12 cellular contexts compared by ENCODE assay signal in genomic region chr9:116391306-116391900, GRCh38.
A peak's percentile ranks its signal among the peaks of the same experiment; 100 is the strongest.
DNase-seq lines count a peak whose midpoint lies in the region; ATAC-seq and TF ChIP-seq lines count a peak whose summit lies in the region.
"Had no signal": no experiment of that assay in that cellular context is flagged by ENCODE, and none has a peak within 500 bp of the region (broad histone marks: within the 10 kb centered on the region; RNA-seq: fewer than 3 reads in every experiment).

No MANE protein-coding gene starts in this region.

- TF ChIP-seq POLR2A in vagina (IDR thresholded peaks at IDR 0.05) = no peak
- TF ChIP-seq POLR2A in prostate gland (IDR thresholded peaks at IDR 0.05) = no peak

- peaks cover 82% of the 10 kb centered on the region for H4K20me1 ChIP-seq in smooth muscle cell (ENCODE audit: low read depth)

- H3F3A ChIP-seq in smooth muscle cell (ENCODE audit: low read depth) = peaks cover 18% of the 10 kb centered on the region

- ATAC-seq in GM21360 (IDR thresholded peaks at IDR 0.05; ENCODE audit: unreplicated experiment) = peak; percentile 8
- ATAC-seq in HG03439 (IDR thresholded peaks at IDR 0.05; ENCODE audit: unreplicated experiment) = no peak

- intact Hi-C loops in vagina (cut with DNase I) (no loop called here), prostate gland (cut with DNase I) (no loop called here)

- no peak for TF ChIP-seq CTCF in fibroblast of mammary gland (conservative IDR thresholded peaks at IDR 0.05; ENCODE audit: control insufficient read depth, insufficient read depth, low read depth, low read length)
- TF ChIP-seq CTCF in smooth muscle cell (IDR thresholded peaks at IDR 0.05; ENCODE audit: borderline replicate concordance, insufficient read depth, poor library complexity, severe bottlenecking) = no peak
- no peak for TF ChIP-seq CTCF in vagina (IDR thresholded peaks at IDR 0.05)
- no peak for TF ChIP-seq CTCF in prostate gland (IDR thresholded peaks at IDR 0.05)

- H3K36me3 ChIP-seq in smooth muscle cell (ENCODE audit: low read depth) (peaks cover 9% of the 10 kb centered on the region), vagina (peaks cover 0 to 8% of the 10 kb centered on the region in 2 donors), prostate gland (no peaks in the 10 kb centered on the region)

- H3K9ac ChIP-seq in smooth muscle cell (ENCODE audit: low read depth) = no peak overlapping the region
- H3K9ac ChIP-seq: KMS-11 had no signal

- no peaks in the 10 kb centered on the region for H3K27me3 ChIP-seq in smooth muscle cell (ENCODE audit: low read depth)
- H3K27me3 ChIP-seq in vagina = no peaks in the 10 kb centered on the region
- no peaks in the 10 kb centered on the region for H3K27me3 ChIP-seq in prostate gland (replicated peaks; ENCODE audit: insufficient read depth)

- no peaks in the 10 kb centered on the region for H3K79me2 ChIP-seq in smooth muscle cell (ENCODE audit: low read depth)

- WGBS in smooth muscle cell (ENCODE audit: low lambda C conversion rate) = 13% methylated on average over 4 of the region's 4 CpGs
- 85% methylated on average over 4 of the region's 4 CpGs for WGBS in prostate gland

- no peaks in the 10 kb centered on the region for H3K9me3 ChIP-seq in smooth muscle cell (replicated peaks; ENCODE audit: low read depth)
- H3K9me3 ChIP-seq in vagina = no peaks in the 10 kb centered on the region
- H3K9me3 ChIP-seq in prostate gland = no peaks in the 10 kb centered on the region

- no peaks in the 10 kb centered on the region for H3K4me1 ChIP-seq in smooth muscle cell (ENCODE audit: low read depth)
- no peaks in the 10 kb centered on the region for H3K4me1 ChIP-seq in vagina
- no peaks in the 10 kb centered on the region for H3K4me1 ChIP-seq in prostate gland (replicated peaks)

- H3K4me2 ChIP-seq in smooth muscle cell = peak overlapping the region; percentile 30
- H3K4me2 ChIP-seq: KMS-11 had no signal

- DNase-seq in RPMI7951 (ENCODE audit: low read depth) (peak; percentile 61), fibroblast of mammary gland (ENCODE audit: low read depth) (peak; percentile 73), smooth muscle cell (lab: John Stamatoyannopoulos, UW; ENCODE audit: unreplicated experiment) (peak; percentile 8), vagina (ENCODE audit: extremely low spot score in 2 of 2) (no peak), prostate gland (ENCODE audit: low spot score) (no peak)
- DNase-seq: anterior cingulate cortex; DMS79; NCI-H2171 treated with DMSO at 0.1 percent for 48 hours; stimulated activated CD4-positive, alpha-beta T cell treated with anti-CD3 and anti-CD28 coated beads, Interleukin-12 subunit alpha, Interleukin-12 subunit beta, amount 100 ng/mL, for 4 hours had no signal

- peak overlapping the region; percentile 27 for H3K27ac ChIP-seq in smooth muscle cell (ENCODE audit: low read depth)
- no peak overlapping the region for H3K27ac ChIP-seq in vagina
- no peak overlapping the region for H3K27ac ChIP-seq in prostate gland
- H3K27ac ChIP-seq: KMS-11 had no signal

- H2AFZ ChIP-seq in smooth muscle cell (ENCODE audit: low read depth) = no peak overlapping the region

- H3K4me3 ChIP-seq in fibroblast of mammary gland (ENCODE audit: control insufficient read depth, low read depth, low read length) (no peak overlapping the region), smooth muscle cell (no peak overlapping the region), vagina (no peak overlapping the region), prostate gland (no peak overlapping the region)

Comparison
In these comparisons a context has a peak if more than half of its experiments do, and no peak if none do; other contexts are left out.
1. DNase-seq: peak in RPMI7951 (single experiment), fibroblast of mammary gland (single experiment) and smooth muscle cell (single experiment); none in vagina (0 of 2) and prostate gland (single experiment).